ENCODE assay signal across 8 cellular contexts in genomic region chr5:112210430-112211005, GRCh38.
DNase-seq lines count a peak whose midpoint lies in the region; ATAC-seq and FAIRE-seq lines count a peak whose summit lies in the region.

No MANE protein-coding gene starts in this region.

- DNase-seq in Caki2 (ENCODE audit: low read depth): peak; percentile 30
- DNase-seq in HPDE6-E6E7 (ENCODE audit: extremely low spot score): peak; percentile 15
- DNase-seq in glomerular visceral epithelial cell (ENCODE audit: extremely low spot score): peak; percentile 54
- peak; percentile 44 for DNase-seq in renal cortical epithelial cell (ENCODE audit: low read depth)
- no peak for DNase-seq in activated CD4-positive, CD25-positive, alpha-beta regulatory T cell (lab: John Stamatoyannopoulos, UW)

- in situ Hi-C loops in Caki2 (cut with HindIII; ENCODE audit: low pct_unique_long_range_greater_than_20kb, low sequenced_read_pairs): no loop called here

- no peak for ATAC-seq in GM21360 (IDR thresholded peaks at IDR 0.05; ENCODE audit: unreplicated experiment)
- no peak for ATAC-seq in GM18867 (IDR thresholded peaks at IDR 0.05; ENCODE audit: unreplicated experiment)

- peak; percentile 7 for FAIRE-seq in TTC549 (lab: Jason Lieb, UNC)

Comparison
In these comparisons a context has a peak if more than half of its experiments do, and no peak if none do; other contexts are left out.
1. DNase-seq: peak in Caki2 (single experiment), HPDE6-E6E7 (single experiment), glomerular visceral epithelial cell (single experiment) and renal cortical epithelial cell (single experiment); none in activated CD4-positive, CD25-positive, alpha-beta regulatory T cell (0 of 4).